ENCODE assay signal across 26 cellular contexts in the genomic region with DNA sequence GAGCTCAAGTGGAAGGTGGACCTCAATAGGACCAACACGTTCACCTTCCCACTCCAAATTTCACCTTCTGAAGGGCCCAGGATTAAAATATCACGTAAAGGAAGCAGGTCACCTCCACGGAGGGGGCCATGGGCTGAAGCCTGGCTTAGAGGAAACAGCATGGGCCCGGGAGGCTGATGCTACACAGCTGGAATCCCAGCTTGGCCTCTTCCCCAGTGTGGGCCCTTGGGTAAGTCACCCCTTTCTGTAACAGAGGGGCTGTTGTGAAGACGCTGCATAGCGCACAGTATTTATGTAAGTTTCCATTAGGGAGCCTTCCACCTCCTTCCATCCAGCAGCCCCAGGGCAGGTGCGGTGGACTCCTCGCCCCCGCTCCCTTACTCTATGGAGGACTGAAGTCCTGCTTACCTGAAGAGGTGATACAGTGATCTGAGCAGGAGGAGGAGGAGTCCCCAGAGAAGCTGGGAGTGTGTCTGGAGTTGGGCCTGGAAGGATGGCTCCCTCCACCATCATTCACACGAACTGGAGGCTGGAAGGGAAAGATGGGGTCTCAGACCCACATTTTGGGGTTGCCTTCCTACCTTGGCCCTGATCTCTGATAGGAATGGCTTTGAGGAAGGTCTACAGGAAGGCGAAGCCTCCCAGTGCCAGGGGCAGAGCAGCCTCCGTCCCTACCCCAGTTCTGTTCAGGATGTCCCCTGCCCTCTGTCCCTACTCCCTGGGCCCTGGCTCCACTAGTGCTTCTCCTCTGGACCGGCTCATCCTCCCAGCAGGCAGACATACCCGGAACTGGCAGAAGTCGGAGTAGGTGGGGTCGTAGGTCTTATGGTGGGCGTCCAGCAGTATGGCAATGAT. TPM values are rescaled to one million over a fixed set of nuclear protein-coding genes. Genes with fewer than 3 reads are reported as not detected.
"Had no signal": no experiment of that assay in that cellular context is flagged by ENCODE, and none has a peak within 500 bp of the region (broad histone marks: within the 10 kb centered on the region; RNA-seq: fewer than 3 reads in every experiment).

No MANE protein-coding gene starts in this region.

- ATAC-seq: effector memory CD8-positive, alpha-beta T cell; left cardiac atrium; left ventricle myocardium superior; stimulated activated naive CD8-positive, alpha-beta T cell treated with anti-CD3 and anti-CD28 coated beads, Interleukin-15, amount 100 ng/mL, for 72 hours; T-cell had no signal

- H3K36me3 ChIP-seq: cardiac muscle cell, colonic mucosa, right lobe of liver had no signal

- H3K4me3 Mint-ChIP-seq: activated CD4-positive, alpha-beta memory T cell treated with anti-CD3 and anti-CD28 coated beads, Interleukin-2, amount 10 ng/mL, durations not matched to agents 7 days and 5 days; activated naive CD8-positive, alpha-beta T cell treated with anti-CD3 and anti-CD28 coated beads, Interleukin-2, amount 10 ng/mL, durations not matched to agents 7 days and 5 days; brain; effector memory CD8-positive, alpha-beta T cell; nephron; stimulated activated naive CD8-positive, alpha-beta T cell treated with anti-CD3 and anti-CD28 coated beads, Interleukin-15, amount 100 ng/mL, for 72 hours; T-cell; type B pancreatic cell had no signal

- H3K4me1 ChIP-seq: colonic mucosa had no signal

- H3K27ac Mint-ChIP-seq: activated CD4-positive, alpha-beta memory T cell treated with anti-CD3 and anti-CD28 coated beads, Interleukin-2, amount 10 ng/mL, durations not matched to agents 7 days and 5 days; activated naive CD8-positive, alpha-beta T cell treated with anti-CD3 and anti-CD28 coated beads, Interleukin-2, amount 10 ng/mL, durations not matched to agents 7 days and 5 days; brain; effector memory CD8-positive, alpha-beta T cell; nephron; progenitor cell of endocrine pancreas; T-cell; type B pancreatic cell had no signal

- H3K27ac ChIP-seq: ascending aorta, cardiac muscle cell, colonic mucosa, neutrophil, right lobe of liver, vagina, VCaP had no signal

- H3K4me3 ChIP-seq: ascending aorta, cardiac muscle cell, colonic mucosa, right lobe of liver, skin epidermis, vagina had no signal

- H3K9me3 ChIP-seq: ascending aorta, colonic mucosa, neutrophil, right lobe of liver, vagina had no signal

- DNase-seq: activated CD4-positive, alpha-beta memory T cell treated with anti-CD3 and anti-CD28 coated beads, Interleukin-2, amount 10 ng/mL, durations not matched to agents 7 days and 5 days; activated CD4-positive, alpha-beta T cell treated with anti-CD3 and anti-CD28 coated beads for 48 hours; activated naive CD8-positive, alpha-beta T cell treated with anti-CD3 and anti-CD28 coated beads, Interleukin-2, amount 10 ng/mL, durations not matched to agents 7 days and 5 days; cerebellar nuclear complex; colonic mucosa; effector memory CD8-positive, alpha-beta T cell; head of caudate nucleus; hippocampal formation; left cardiac atrium; left ventricle myocardium superior; right lobe of liver; stimulated activated CD4-positive, alpha-beta T cell treated with anti-CD3 and anti-CD28 coated beads, Interleukin-12 subunit alpha, Interleukin-12 subunit beta, amount 100 ng/mL, for 4 hours; stimulated activated CD4-positive, alpha-beta T cell treated with anti-CD3 and anti-CD28 coated beads, Interleukin-4, amount 100 ng/mL, for 1 hour; stimulated activated naive CD8-positive, alpha-beta T cell treated with anti-CD3 and anti-CD28 coated beads, Interleukin-15, amount 100 ng/mL, for 72 hours; T-cell had no signal

- H3K27me3 Mint-ChIP-seq: activated CD4-positive, alpha-beta memory T cell treated with anti-CD3 and anti-CD28 coated beads, Interleukin-2, amount 10 ng/mL, durations not matched to agents 7 days and 5 days; activated naive CD8-positive, alpha-beta T cell treated with anti-CD3 and anti-CD28 coated beads, Interleukin-2, amount 10 ng/mL, durations not matched to agents 7 days and 5 days; effector memory CD8-positive, alpha-beta T cell; stimulated activated naive CD8-positive, alpha-beta T cell treated with anti-CD3 and anti-CD28 coated beads, Interleukin-15, amount 100 ng/mL, for 72 hours; T-cell had no signal

- H3K36me3 Mint-ChIP-seq: brain, T-cell, type B pancreatic cell had no signal

- H3K27me3 ChIP-seq: ascending aorta, cardiac muscle cell, colonic mucosa, neutrophil, right lobe of liver, vagina had no signal

- H3K9me3 Mint-ChIP-seq: activated CD4-positive, alpha-beta memory T cell treated with anti-CD3 and anti-CD28 coated beads, Interleukin-2, amount 10 ng/mL, durations not matched to agents 7 days and 5 days; activated naive CD8-positive, alpha-beta T cell treated with anti-CD3 and anti-CD28 coated beads, Interleukin-2, amount 10 ng/mL, durations not matched to agents 7 days and 5 days; brain; effector memory CD8-positive, alpha-beta T cell; nephron; stimulated activated naive CD8-positive, alpha-beta T cell treated with anti-CD3 and anti-CD28 coated beads, Interleukin-15, amount 100 ng/mL, for 72 hours; T-cell; type B pancreatic cell had no signal

RNA-seq across cellular contexts. Expression of gene VDR, which starts 47.8 kb away (rescaled TPM):
- total RNA-seq: cardiac muscle cell, lung microvascular endothelial cell had no signal
- polyA plus RNA-seq: cardiac muscle cell had no signal
